In the genomic region with DNA sequence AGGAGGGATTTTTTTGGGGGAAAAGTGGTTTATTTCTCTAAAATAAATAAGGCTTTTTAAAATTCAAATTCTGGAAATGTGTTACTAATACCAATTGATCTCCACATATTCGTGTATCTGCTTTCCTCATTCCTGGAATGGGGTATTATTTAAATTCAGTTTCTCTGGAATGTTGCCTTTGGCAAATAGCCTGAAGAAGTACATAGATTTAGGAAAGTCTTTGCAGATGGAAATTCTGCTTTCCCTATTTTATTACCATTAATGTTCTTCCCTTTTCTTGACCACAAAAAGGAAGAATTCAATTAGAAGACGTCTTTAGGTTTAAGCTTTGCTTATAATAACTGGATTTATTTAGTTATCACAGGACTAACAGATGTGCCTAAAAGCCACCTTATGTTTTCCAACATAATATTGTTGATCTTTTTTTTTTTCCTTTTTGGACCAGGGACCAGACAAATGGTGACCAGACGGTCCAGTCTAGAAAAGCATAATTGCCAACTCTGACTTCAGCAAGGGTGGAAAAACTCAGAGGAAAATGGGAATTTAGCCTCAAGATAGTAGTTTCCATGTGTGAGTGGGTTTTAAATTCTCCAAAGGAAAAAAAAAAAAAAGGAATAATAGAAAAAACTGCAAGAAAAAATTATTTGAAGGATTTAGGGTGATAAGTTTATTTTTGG, we compare ENCODE assay signal across 15 cellular contexts.
DNase-seq lines count a peak whose midpoint lies in the region; ATAC-seq and TF ChIP-seq lines count a peak whose summit lies in the region.
"Had no signal": no experiment of that assay in that cellular context is flagged by ENCODE, and none has a peak within 500 bp of the region (broad histone marks: within the 10 kb centered on the region; RNA-seq: fewer than 3 reads in every experiment).

No MANE protein-coding gene starts in this region.

- no peaks in the 10 kb centered on the region for H3K9me3 ChIP-seq in right atrium auricular region
- no peaks in the 10 kb centered on the region for H3K9me3 ChIP-seq in heart right ventricle
- H3K9me3 ChIP-seq: Caco-2, SJSA1 had no signal

- H3K27ac ChIP-seq in right atrium auricular region (peak overlapping the region in 1 of 2 donors; percentile 55), heart right ventricle (peak overlapping the region in 8 of 10 donors; percentile 7 to 72 (median 65))
- H3K27ac ChIP-seq: SJSA1 had no signal

- peaks cover 0 to 12% of the 10 kb centered on the region in 2 donors for H3K4me1 ChIP-seq in right atrium auricular region
- peaks cover 0 to 45% (median 25%) of the 10 kb centered on the region in 9 donors for H3K4me1 ChIP-seq in heart right ventricle
- H3K4me1 ChIP-seq: Caco-2 had no signal

- DNase-seq in Right ventricle myocardium inferior (ENCODE audit: missing footprints), result no peak
- DNase-seq in right atrium auricular region (ENCODE audit: low spot score), result no peak
- peak; percentile 62 for DNase-seq in cerebellum (ENCODE audit: low spot score)
- DNase-seq in heart right ventricle, result no peak
- DNase-seq in A172 (ENCODE audit: low spot score), result no peak
- no peak for DNase-seq in sciatic nerve (ENCODE audit: low spot score)
- DNase-seq in posterior vena cava (ENCODE audit: low spot score), result no peak
- DNase-seq: Caco-2, NCI-H1417, NCI-H1930, NCI-H2171 treated with DMSO at 0.1 percent for 48 hours, NCI-H510A, NCI-H82 had no signal

- intact Hi-C loops in Right ventricle myocardium inferior (cut with DNase I), result loop anchor here (10.0 kb wide), 1 partner anchor 54 kb away; no protein-coding TSS in a partner anchor
- intact Hi-C loops in heart right ventricle (cut with DNase I), result no loop called here
- intact Hi-C loops in sciatic nerve (cut with DNase I), result no loop called here
- intact Hi-C loops in posterior vena cava (cut with DNase I), result no loop called here

- no peaks in the 10 kb centered on the region for H3K36me3 ChIP-seq in right atrium auricular region
- H3K36me3 ChIP-seq in heart right ventricle, result no peaks in the 10 kb centered on the region
- H3K36me3 ChIP-seq: SJSA1 had no signal

- no peak overlapping the region for H3K4me3 ChIP-seq in right atrium auricular region
- H3K4me3 ChIP-seq in heart right ventricle, result no peak overlapping the region
- H3K4me3 ChIP-seq: SJSA1 had no signal

- TF ChIP-seq CTCF in right atrium auricular region (IDR thresholded peaks at IDR 0.05) (no peak), heart right ventricle (IDR thresholded peaks at IDR 0.05) (no peak)

- 55 to 61% methylated on average over 3 of the region's 3 CpGs for WGBS in heart right ventricle, 2 donors

- H3K27me3 ChIP-seq in right atrium auricular region (no peaks in the 10 kb centered on the region), heart right ventricle (no peaks in the 10 kb centered on the region)
- H3K27me3 ChIP-seq: SJSA1 had no signal

- ATAC-seq in Right ventricle myocardium inferior, result peak; percentile 33
- peak in 5 of 8 donors; percentile 45 to 83 (median 50) for ATAC-seq in heart right ventricle
- ATAC-seq in HG02884 (IDR thresholded peaks at IDR 0.05; ENCODE audit: unreplicated experiment), result no peak
- ATAC-seq in sciatic nerve, result no peak

Comparison
In these comparisons a context has a peak if more than half of its experiments do, and no peak if none do; other contexts are left out.
1. ATAC-seq: peak in Right ventricle myocardium inferior (single experiment) and heart right ventricle (5 of 8); none in HG02884 (single experiment) and sciatic nerve (single experiment).